1 cellular context compared by ENCODE assay signal in the genomic region with DNA sequence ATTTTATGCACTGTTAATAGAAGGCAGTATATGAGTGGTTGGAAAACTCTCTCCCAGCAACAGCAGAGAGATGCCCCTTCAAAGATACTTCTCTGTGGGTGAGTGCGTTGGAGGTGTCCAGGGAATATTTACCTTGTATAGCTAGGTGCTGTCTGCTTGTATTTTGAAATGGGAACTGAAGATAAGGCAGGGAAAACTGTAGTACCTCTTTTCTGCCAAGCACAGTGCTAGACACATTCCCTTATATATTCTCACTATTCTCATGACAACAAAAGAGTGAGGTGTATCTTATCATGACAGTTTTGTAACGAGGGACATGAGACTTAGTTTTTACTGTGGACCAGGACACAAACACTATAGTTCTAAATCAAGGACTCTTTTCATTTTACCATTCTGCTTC.
TF ChIP-seq lines count a peak whose summit lies in the region.

No MANE protein-coding gene starts in this region.

TF ChIP-seq in WTC11, 78 proteins besides CTCF, POLR2A, EP300 and RAD21 (continued from another document):
- TF ChIP-seq, protein P1, sequence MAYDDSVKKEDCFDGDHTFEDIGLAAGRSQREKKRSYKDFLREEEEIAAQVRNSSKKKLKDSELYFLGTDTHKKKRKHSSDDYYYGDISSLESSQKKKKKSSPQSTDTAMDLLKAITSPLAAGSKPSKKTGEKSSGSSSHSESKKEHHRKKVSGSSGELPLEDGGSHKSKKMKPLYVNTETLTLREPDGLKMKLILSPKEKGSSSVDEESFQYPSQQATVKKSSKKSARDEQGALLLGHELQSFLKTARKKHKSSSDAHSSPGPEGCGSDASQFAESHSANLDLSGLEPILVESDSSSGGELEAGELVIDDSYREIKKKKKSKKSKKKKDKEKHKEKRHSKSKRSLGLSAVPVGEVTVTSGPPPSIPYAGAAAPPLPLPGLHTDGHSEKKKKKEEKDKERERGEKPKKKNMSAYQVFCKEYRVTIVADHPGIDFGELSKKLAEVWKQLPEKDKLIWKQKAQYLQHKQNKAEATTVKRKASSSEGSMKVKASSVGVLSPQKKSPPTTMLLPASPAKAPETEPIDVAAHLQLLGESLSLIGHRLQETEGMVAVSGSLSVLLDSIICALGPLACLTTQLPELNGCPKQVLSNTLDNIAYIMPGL (CRISPR knock-in tag; IDR thresholded peaks at IDR 0.05), result no peak
- TF ChIP-seq, protein P2, sequence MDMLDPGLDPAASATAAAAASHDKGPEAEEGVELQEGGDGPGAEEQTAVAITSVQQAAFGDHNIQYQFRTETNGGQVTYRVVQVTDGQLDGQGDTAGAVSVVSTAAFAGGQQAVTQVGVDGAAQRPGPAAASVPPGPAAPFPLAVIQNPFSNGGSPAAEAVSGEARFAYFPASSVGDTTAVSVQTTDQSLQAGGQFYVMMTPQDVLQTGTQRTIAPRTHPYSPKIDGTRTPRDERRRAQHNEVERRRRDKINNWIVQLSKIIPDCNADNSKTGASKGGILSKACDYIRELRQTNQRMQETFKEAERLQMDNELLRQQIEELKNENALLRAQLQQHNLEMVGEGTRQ (CRISPR knock-in tag; IDR thresholded peaks at IDR 0.05), result no peak
- TF ChIP-seq ZNF121 (CRISPR knock-in tag; IDR thresholded peaks at IDR 0.05), result no peak
- TF ChIP-seq, protein P3, sequence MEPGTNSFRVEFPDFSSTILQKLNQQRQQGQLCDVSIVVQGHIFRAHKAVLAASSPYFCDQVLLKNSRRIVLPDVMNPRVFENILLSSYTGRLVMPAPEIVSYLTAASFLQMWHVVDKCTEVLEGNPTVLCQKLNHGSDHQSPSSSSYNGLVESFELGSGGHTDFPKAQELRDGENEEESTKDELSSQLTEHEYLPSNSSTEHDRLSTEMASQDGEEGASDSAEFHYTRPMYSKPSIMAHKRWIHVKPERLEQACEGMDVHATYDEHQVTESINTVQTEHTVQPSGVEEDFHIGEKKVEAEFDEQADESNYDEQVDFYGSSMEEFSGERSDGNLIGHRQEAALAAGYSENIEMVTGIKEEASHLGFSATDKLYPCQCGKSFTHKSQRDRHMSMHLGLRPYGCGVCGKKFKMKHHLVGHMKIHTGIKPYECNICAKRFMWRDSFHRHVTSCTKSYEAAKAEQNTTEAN (CRISPR knock-in tag; IDR thresholded peaks at IDR 0.05), result no peak
